ENCODE assay signal across 22 cellular contexts in genomic region chr11:76217653-76218160, GRCh38. TPM values are rescaled to one million over a fixed set of nuclear protein-coding genes. Genes with fewer than 3 reads are reported as not detected.
DNase-seq lines count a peak whose midpoint lies in the region; ATAC-seq, FAIRE-seq and TF ChIP-seq lines count a peak whose summit lies in the region.
"Had no signal": no experiment of that assay in that cellular context is flagged by ENCODE, and none has a peak within 500 bp of the region (broad histone marks: within the 10 kb centered on the region; RNA-seq: fewer than 3 reads in every experiment).

No MANE protein-coding gene starts in this region.

- POLR2A ChIA-PET in H1 (lab: Charles Lee; ENCODE audit: partially characterized antibody) = interaction anchor here (2.5 kb wide), 1 partner anchor 16 kb away, joined by 13 read pairs; no protein-coding TSS in a partner anchor

- H3K18ac ChIP-seq in H1 (ENCODE audit: extremely low read depth, low read length) = no peak overlapping the region

- CTCF ChIA-PET in H1 (lab: Charles Lee; ENCODE audit: partially characterized antibody) = interaction anchor here (0.7 to 6.8 kb wide), 8 partner anchors 9 to 101 kb away, joined by 3 to 45 read pairs (median 6); no protein-coding TSS in a partner anchor

- no peak for TF ChIP-seq POLR2A in H1 (IDR thresholded peaks at IDR 0.05; ENCODE audit: control extremely low read depth in 1 of 2, low read depth in 2 of 2, low read length in 2 of 2)

- H2BK20ac ChIP-seq in H1 (ENCODE audit: low read length) = 0 out of 2 replicates have a peak overlapping the region, but pooled peaks have one; percentile 48

- no peak overlapping the region for H3K23ac ChIP-seq in H1 (ENCODE audit: insufficient read length)

- H3K14ac ChIP-seq in H1 (ENCODE audit: insufficient read length) = no peak overlapping the region

- no peak overlapping the region for H4K8ac ChIP-seq in H1 (ENCODE audit: extremely low read depth, insufficient read depth, low read length)

- H2AK5ac ChIP-seq in H1 (ENCODE audit: low read depth, low read length) = 0 out of 2 replicates have a peak overlapping the region, but pooled peaks have one; percentile 8

- H2AFZ ChIP-seq in H1 (ENCODE audit: low read length) = no peak overlapping the region

- DNase-seq in DMS53 (lab: John Stamatoyannopoulos, UW) (peak; percentile 94), NCI-H1417 (lab: John Stamatoyannopoulos, UW) (peak; percentile 68 to 91 (median 72)), NCI-H345 treated with DMSO at 0.1 percent for 48 hours (lab: John Stamatoyannopoulos, UW; ENCODE audit: unreplicated experiment) (peak; percentile 93), H1 (ENCODE audit: low read depth in 1 of 2, low spot score in 2 of 2) (no peak), RPMI8226 (no peak), globus pallidus (ENCODE audit: low spot score) (no peak)
- DNase-seq: activated CD4-positive, alpha-beta T cell treated with anti-CD3 and anti-CD28 coated beads for 1 hour; activated CD8-positive, alpha-beta memory T cell treated with anti-CD3 and anti-CD28 coated beads for 24 hours; activated T-cell treated with anti-CD3 and anti-CD28 coated beads, Interleukin-2, amount 50 U/mL, for 1 hour; CD4-positive, CD25-positive, alpha-beta regulatory T cell; cerebellar nuclear complex; KG1; MM.1S; naive B cell; NK-92 treated with Interleukin-12 subunit alpha and Interleukin-12 subunit beta, amount 100 ng/mL, for 24 hours; occipital lobe; small intestine; stimulated activated CD4-positive, alpha-beta T cell treated with anti-CD3 and anti-CD28 coated beads, Interleukin-1b, Interleukin-23, amount 100 ng/mL, for 48 hours; trophoblast cell had no signal

- no peak for TF ChIP-seq RAD21 in H1 (IDR thresholded peaks at IDR 0.05 in 1 of 2, conservative IDR thresholded peaks at IDR 0.05 in 1 of 2; ENCODE audit: low read depth in 2 of 2, low read length in 2 of 2)

- 88% methylated on average over 8 of the region's 8 CpGs; no CpG with 5 or more reads in 1 of the 2 experiments for WGBS in H1 (ENCODE audit: extremely low coverage in 1 of 2, insufficient coverage in 1 of 2, insufficient read length in 1 of 2, insufficient replicate concordance in 2 of 2, low coverage in 1 of 2, low lambda C conversion rate in 2 of 2, missing lambda C conversion rate in 1 of 2), 2 experiments

- H4K91ac ChIP-seq in H1 (replicated peaks; ENCODE audit: insufficient read length, low read length) = no peak overlapping the region

- H2BK12ac ChIP-seq in H1 (ENCODE audit: low read depth, low read length) = no peak overlapping the region

- H3K4me3 ChIP-seq in H1 (ENCODE audit: extremely low read depth in 1 of 4, insufficient read depth in 2 of 4, low read depth in 3 of 4, low read length in 4 of 4) = no peak overlapping the region

- H3K36me3 ChIP-seq in H1 (ENCODE audit: control insufficient read depth in 2 of 4, insufficient read depth in 4 of 4, low read length in 3 of 4) = no peaks in the 10 kb centered on the region

- H4K20me1 ChIP-seq in H1 (replicated peaks in 1 of 2; ENCODE audit: control insufficient read depth in 1 of 2, insufficient read depth in 2 of 2, low read length in 2 of 2) = no peaks in the 10 kb centered on the region

- FAIRE-seq in H1 (lab: Jason Lieb, UNC) = no peak
- FAIRE-seq: G401.6, small intestine had no signal

- no peaks in the 10 kb centered on the region for H3K79me2 ChIP-seq in H1 (ENCODE audit: control insufficient read depth in 1 of 2, insufficient read depth in 2 of 2, low read length in 2 of 2)

- H3K56ac ChIP-seq in H1 (replicated peaks; ENCODE audit: insufficient read length, low read depth, low read length) = no peak overlapping the region

- no peak overlapping the region for H3K9ac ChIP-seq in H1 (replicated peaks in 1 of 4; ENCODE audit: extremely low read depth in 1 of 4, low read depth in 3 of 4, low read length in 3 of 4)

- no peak for TF ChIP-seq CTCF in H1 (IDR thresholded peaks at IDR 0.05; ENCODE audit: control extremely low read depth in 1 of 3, insufficient read depth in 1 of 3, low read depth in 1 of 3, low read length in 3 of 3)

- H3K4ac ChIP-seq in H1 (replicated peaks; ENCODE audit: insufficient read length, low read depth, low read length) = no peak overlapping the region

- ATAC-seq in HG03432 (IDR thresholded peaks at IDR 0.05; ENCODE audit: unreplicated experiment) (no peak), GM21576 (IDR thresholded peaks at IDR 0.05; ENCODE audit: unreplicated experiment) (no peak)

- H3K4me2 ChIP-seq in H1 (ENCODE audit: insufficient read depth in 1 of 2, low read depth in 2 of 2, low read length in 2 of 2) = no peak overlapping the region

- H3K27me3 ChIP-seq in H1 (replicated peaks in 1 of 4; ENCODE audit: control insufficient read depth in 3 of 4, extremely low read depth in 1 of 4, insufficient read depth in 3 of 4, low read length in 3 of 4) = peaks cover 0 to 8% (median 2%) of the 10 kb centered on the region in 4 experiments; a peak in 3 of 7 replicates

- H2BK5ac ChIP-seq in H1 (ENCODE audit: low read depth, low read length) = no peak overlapping the region

- no peak for TF ChIP-seq EP300 in H1 (IDR thresholded peaks at IDR 0.05; ENCODE audit: borderline replicate concordance in 1 of 2, low read depth in 2 of 2, low read length in 2 of 2)

- H3K9me3 ChIP-seq in H1 (ENCODE audit: insufficient read depth in 2 of 2, low read depth in 1 of 2, low read length in 1 of 2) = no peaks in the 10 kb centered on the region

- no peak overlapping the region for H4K5ac ChIP-seq in H1 (ENCODE audit: insufficient read length, low read depth, low read length)

- peaks cover 0 to 9% (median 0%) of the 10 kb centered on the region in 4 experiments; a peak in 2 of 7 replicates for H3K4me1 ChIP-seq in H1 (replicated peaks in 1 of 4; ENCODE audit: control insufficient read depth in 3 of 4, insufficient read depth in 4 of 4, low read length in 3 of 4)

- no peak overlapping the region for H3K27ac ChIP-seq in H1 (ENCODE audit: low read depth, low read length)

- H3K23me2 ChIP-seq in H1 (ENCODE audit: low read depth, low read length) = no peaks in the 10 kb centered on the region; the same call in 1 of the 2 replicates

- H2BK120ac ChIP-seq in H1 (replicated peaks; ENCODE audit: low read depth, low read length) = no peak overlapping the region

- H2BK15ac ChIP-seq in H1 (ENCODE audit: low read length) = no peak overlapping the region

- no peaks in the 10 kb centered on the region for H3K79me1 ChIP-seq in H1 (ENCODE audit: low read depth, low read length)

TF ChIP-seq in H1, 55 proteins besides CTCF, POLR2A, EP300 and RAD21:
- TF ChIP-seq JUN (IDR thresholded peaks at IDR 0.05; ENCODE audit: low read depth, low read length) = no peak
TF ChIP-seq in H1: peak in this region for 0.

RNA-seq across cellular contexts. Expression of gene WNT11, which starts 11.4 kb away (rescaled TPM):
- total RNA-seq in H1 (2021; fragmentation: NEBNext Ultra II Directional; extraction: Animal tissue kit (Norgen Biotek cat#: 25700)) = 0.45 TPM in 1 of 2 replicates, not detected in the other
- polyA plus RNA-seq in H1 (2011; rRNA removed) = 0.11 and 0.22 TPM in 2 replicates
- 0.16 TPM for polyA plus RNA-seq in H1 (2011; cell fraction: cytosol; rRNA removed)
- polyA plus RNA-seq in H1 (2011; cell fraction: nucleus; rRNA removed) = 0.14 TPM
- 0.08 to 0.16 TPM (median 0.09 TPM) in 3 of 4 replicates, not detected in the other for polyA plus RNA-seq in H1 (2012, experiment 1 of 2)
- not detected for polyA plus RNA-seq in H1 (2012, experiment 2 of 2)
- polyA plus RNA-seq in H1 (2013, experiment 1 of 2) = 0.10 TPM
- polyA plus RNA-seq in H1 (2013, experiment 2 of 2) = 0.15 TPM
- not detected in 2 replicates for polyA minus RNA-seq in H1 (2011; rRNA and poly(A)+ RNA removed)
- not detected for polyA minus RNA-seq in H1 (2011; cell fraction: cytosol; rRNA and poly(A)+ RNA removed)
- not detected for polyA minus RNA-seq in H1 (2011; cell fraction: nucleus; rRNA and poly(A)+ RNA removed)
- total RNA-seq: CD4-positive, CD25-positive, alpha-beta regulatory T cell had no signal

Comparison
In these comparisons a context has a peak if more than half of its experiments do, and no peak if none do; other contexts are left out.
1. DNase-seq: peak in DMS53 (single experiment), NCI-H1417 (3 of 3) and NCI-H345 treated with DMSO at 0.1 percent for 48 hours (single experiment); none in H1 (0 of 2), RPMI8226 (single experiment) and globus pallidus (single experiment).